ENCODE assay signal across 2 cellular contexts in the genomic region with DNA sequence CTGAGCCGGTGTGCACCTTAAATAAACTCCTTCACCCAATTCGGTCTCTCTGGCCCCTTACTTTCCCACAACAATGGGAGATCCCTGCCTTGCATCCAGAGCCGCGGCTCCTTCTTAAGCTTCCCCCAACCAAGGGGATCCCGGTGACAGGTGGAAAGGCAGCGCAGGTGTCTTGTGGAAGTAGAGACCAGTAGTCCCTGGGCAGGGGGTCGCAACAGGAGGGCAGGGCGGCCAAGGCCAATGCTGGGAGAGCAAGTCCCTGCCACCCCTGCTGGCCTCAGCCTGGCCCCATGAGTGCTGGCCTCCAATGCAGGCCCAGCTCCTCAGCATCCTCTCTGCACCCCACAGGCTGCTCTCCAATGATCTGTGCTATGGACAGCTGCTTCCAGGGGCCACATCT.
TF ChIP-seq lines count a peak whose summit lies in the region.

No MANE protein-coding gene starts in this region.

TF ChIP-seq in GM23338, 12 proteins besides CTCF, POLR2A, EP300 and RAD21:
- TF ChIP-seq EZH2phosphoT487 (IDR thresholded peaks at IDR 0.05; ENCODE audit: unreplicated experiment) (no peak), STAT1 (IDR thresholded peaks at IDR 0.05; ENCODE audit: unreplicated experiment) (no peak), NANOG (IDR thresholded peaks at IDR 0.05; ENCODE audit: borderline replicate concordance) (no peak), POLR2AphosphoS5 (IDR thresholded peaks at IDR 0.05; ENCODE audit: low read depth) (no peak)
- TF ChIP-seq, protein P1, sequence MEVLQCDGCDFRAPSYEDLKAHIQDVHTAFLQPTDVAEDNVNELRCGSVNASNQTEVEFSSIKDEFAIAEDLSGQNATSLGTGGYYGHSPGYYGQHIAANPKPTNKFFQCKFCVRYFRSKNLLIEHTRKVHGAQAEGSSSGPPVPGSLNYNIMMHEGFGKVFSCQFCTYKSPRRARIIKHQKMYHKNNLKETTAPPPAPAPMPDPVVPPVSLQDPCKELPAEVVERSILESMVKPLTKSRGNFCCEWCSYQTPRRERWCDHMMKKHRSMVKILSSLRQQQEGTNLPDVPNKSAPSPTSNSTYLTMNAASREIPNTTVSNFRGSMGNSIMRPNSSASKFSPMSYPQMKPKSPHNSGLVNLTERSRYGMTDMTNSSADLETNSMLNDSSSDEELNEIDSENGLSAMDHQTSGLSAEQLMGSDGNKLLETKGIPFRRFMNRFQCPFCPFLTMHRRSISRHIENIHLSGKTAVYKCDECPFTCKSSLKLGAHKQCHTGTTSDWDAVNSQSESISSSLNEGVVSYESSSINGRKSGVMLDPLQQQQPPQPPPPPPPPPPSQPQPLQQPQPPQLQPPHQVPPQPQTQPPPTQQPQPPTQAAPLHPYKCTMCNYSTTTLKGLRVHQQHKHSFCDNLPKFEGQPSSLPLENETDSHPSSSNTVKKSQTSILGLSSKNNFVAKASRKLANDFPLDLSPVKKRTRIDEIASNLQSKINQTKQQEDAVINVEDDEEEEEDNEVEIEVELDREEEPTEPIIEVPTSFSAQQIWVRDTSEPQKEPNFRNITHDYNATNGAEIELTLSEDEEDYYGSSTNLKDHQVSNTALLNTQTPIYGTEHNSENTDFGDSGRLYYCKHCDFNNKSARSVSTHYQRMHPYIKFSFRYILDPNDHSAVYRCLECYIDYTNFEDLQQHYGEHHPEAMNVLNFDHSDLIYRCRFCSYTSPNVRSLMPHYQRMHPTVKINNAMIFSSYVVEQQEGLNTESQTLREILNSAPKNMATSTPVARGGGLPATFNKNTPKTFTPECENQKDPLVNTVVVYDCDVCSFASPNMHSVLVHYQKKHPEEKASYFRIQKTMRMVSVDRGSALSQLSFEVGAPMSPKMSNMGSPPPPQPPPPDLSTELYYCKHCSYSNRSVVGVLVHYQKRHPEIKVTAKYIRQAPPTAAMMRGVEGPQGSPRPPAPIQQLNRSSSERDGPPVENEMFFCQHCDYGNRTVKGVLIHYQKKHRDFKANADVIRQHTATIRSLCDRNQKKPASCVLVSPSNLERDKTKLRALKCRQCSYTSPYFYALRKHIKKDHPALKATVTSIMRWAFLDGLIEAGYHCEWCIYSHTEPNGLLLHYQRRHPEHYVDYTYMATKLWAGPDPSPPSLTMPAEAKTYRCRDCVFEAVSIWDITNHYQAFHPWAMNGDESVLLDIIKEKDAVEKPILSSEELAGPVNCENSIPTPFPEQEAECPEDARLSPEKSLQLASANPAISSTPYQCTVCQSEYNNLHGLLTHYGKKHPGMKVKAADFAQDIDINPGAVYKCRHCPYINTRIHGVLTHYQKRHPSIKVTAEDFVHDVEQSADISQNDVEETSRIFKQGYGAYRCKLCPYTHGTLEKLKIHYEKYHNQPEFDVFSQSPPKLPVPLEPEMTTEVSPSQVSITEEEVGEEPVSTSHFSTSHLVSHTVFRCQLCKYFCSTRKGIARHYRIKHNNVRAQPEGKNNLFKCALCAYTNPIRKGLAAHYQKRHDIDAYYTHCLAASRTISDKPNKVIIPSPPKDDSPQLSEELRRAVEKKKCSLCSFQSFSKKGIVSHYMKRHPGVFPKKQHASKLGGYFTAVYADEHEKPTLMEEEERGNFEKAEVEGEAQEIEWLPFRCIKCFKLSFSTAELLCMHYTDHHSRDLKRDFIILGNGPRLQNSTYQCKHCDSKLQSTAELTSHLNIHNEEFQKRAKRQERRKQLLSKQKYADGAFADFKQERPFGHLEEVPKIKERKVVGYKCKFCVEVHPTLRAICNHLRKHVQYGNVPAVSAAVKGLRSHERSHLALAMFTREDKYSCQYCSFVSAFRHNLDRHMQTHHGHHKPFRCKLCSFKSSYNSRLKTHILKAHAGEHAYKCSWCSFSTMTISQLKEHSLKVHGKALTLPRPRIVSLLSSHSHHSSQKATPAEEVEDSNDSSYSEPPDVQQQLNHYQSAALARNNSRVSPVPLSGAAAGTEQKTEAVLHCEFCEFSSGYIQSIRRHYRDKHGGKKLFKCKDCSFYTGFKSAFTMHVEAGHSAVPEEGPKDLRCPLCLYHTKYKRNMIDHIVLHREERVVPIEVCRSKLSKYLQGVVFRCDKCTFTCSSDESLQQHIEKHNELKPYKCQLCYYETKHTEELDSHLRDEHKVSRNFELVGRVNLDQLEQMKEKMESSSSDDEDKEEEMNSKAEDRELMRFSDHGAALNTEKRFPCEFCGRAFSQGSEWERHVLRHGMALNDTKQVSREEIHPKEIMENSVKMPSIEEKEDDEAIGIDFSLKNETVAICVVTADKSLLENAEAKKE (CRISPR knock-in tag; IDR thresholded peaks at IDR 0.05) = no peak

TF ChIP-seq in IMR-90, 13 proteins besides CTCF, POLR2A, EP300 and RAD21:
- TF ChIP-seq FOS (IDR thresholded peaks at IDR 0.05; ENCODE audit: low read depth, low read length) = no peak
- TF ChIP-seq MAFK (IDR thresholded peaks at IDR 0.05; ENCODE audit: low read depth, low read length) = no peak
- no peak for TF ChIP-seq BHLHE40 (IDR thresholded peaks at IDR 0.05; ENCODE audit: low read depth, low read length)
- TF ChIP-seq CEBPB (IDR thresholded peaks at IDR 0.05; ENCODE audit: low read depth, low read length) = no peak
- TF ChIP-seq NFE2L2 (IDR thresholded peaks at IDR 0.05; ENCODE audit: low read depth, low read length) = no peak
- no peak for TF ChIP-seq USF2 (IDR thresholded peaks at IDR 0.05; ENCODE audit: low read depth, low read length)
- TF ChIP-seq SMC3 (IDR thresholded peaks at IDR 0.05; ENCODE audit: low read depth, low read length) = no peak
